Comparison of ENCODE assay signal across 31 cellular contexts in genomic region chr4:71162386-71162785, GRCh38.
"Had no signal": no experiment of that assay in that cellular context is flagged by ENCODE, and none has a peak within 500 bp of the region (broad histone marks: within the 10 kb centered on the region; RNA-seq: fewer than 3 reads in every experiment).

No MANE protein-coding gene starts in this region.

- FAIRE-seq: endometrium, endothelial cell of umbilical vein had no signal

- DNase-seq: activated CD4-positive, alpha-beta memory T cell treated with anti-CD3 and anti-CD28 coated beads, Interleukin-2, amount 10 ng/mL, durations not matched to agents 7 days and 5 days; activated CD4-positive, alpha-beta T cell treated with anti-CD3 and anti-CD28 coated beads for 1 hour; activated CD4-positive, alpha-beta T cell treated with anti-CD3 and anti-CD28 coated beads for 4 hours; activated CD4-positive, alpha-beta T cell treated with anti-CD3 and anti-CD28 coated beads, Interleukin-2, amount 10 ng/mL, durations not matched to agents 7 days and 5 days; activated CD4-positive, alpha-beta T cell treated with anti-CD3 and anti-CD28 coated beads, Interleukin-2, amount 50 U/mL, for 4 hours; activated CD8-positive, alpha-beta memory T cell treated with anti-CD3 and anti-CD28 coated beads, Interleukin-2, amount 50 U/mL, for 48 hours; activated gamma-delta T cell; activated naive CD4-positive, alpha-beta T cell; activated naive CD4-positive, alpha-beta T cell treated with anti-CD3 and anti-CD28 coated beads, Interleukin-2, amount 10 ng/mL, durations not matched to agents 7 days and 5 days; activated naive CD8-positive, alpha-beta T cell treated with anti-CD3 and anti-CD28 coated beads, Interleukin-2, amount 10 ng/mL, durations not matched to agents 7 days and 5 days; activated T-cell treated with anti-CD3 and anti-CD28 coated beads for 4 hours; activated T-cell treated with anti-CD3 and anti-CD28 coated beads, Interleukin-2, amount 50 U/mL, for 24 hours; activated T-cell treated with anti-CD3 and anti-CD28 coated beads, Interleukin-2, amount 50 U/mL, for 72 hours; central memory CD4-positive, alpha-beta T cell; dorsolateral prefrontal cortex; effector CD4-positive, alpha-beta T cell; effector memory CD8-positive, alpha-beta T cell; esophagus squamous epithelium; foreskin melanocyte; head of caudate nucleus; T-helper 2 cell had no signal

- H3K4me3 ChIP-seq: ascending aorta, breast epithelium, cardiac muscle cell, coronary artery, dorsolateral prefrontal cortex, esophagus squamous epithelium had no signal

- H3K9me3 ChIP-seq: ascending aorta, breast epithelium, esophagus squamous epithelium had no signal

- H3K4me1 ChIP-seq: ascending aorta, breast epithelium, esophagus squamous epithelium had no signal

- H3K27ac ChIP-seq: ascending aorta, breast epithelium, cardiac muscle cell, coronary artery, dorsolateral prefrontal cortex, epithelial cell of prostate, esophagus squamous epithelium, VCaP had no signal

- H3K27me3 ChIP-seq: ascending aorta, breast epithelium, cardiac muscle cell, esophagus squamous epithelium had no signal

- H3K36me3 ChIP-seq: ascending aorta, breast epithelium, cardiac muscle cell, esophagus squamous epithelium had no signal

- ATAC-seq: activated naive CD4-positive, alpha-beta T cell treated with anti-CD3 and anti-CD28 coated beads, Interleukin-2, amount 50 U/mL, for 72 hours; activated T-cell treated with anti-CD3 and anti-CD28 coated beads, Interleukin-2, amount 50 U/mL, for 72 hours; effector memory CD8-positive, alpha-beta T cell; WTC11 had no signal
